Comparison of ENCODE assay signal across 16 cellular contexts in genomic region chr13:112205990-112206389, GRCh38.
"Had no signal": no experiment of that assay in that cellular context is flagged by ENCODE, and none has a peak within 500 bp of the region (broad histone marks: within the 10 kb centered on the region; RNA-seq: fewer than 3 reads in every experiment).

No MANE protein-coding gene starts in this region.

- ATAC-seq: activated CD4-positive, alpha-beta T cell treated with anti-CD3 and anti-CD28 coated beads for 36 hours; activated T-cell treated with anti-CD3 and anti-CD28 coated beads, Interleukin-2, amount 50 U/mL, for 72 hours; left ventricle myocardium superior had no signal

- H3K27ac Mint-ChIP-seq: activated CD4-positive, alpha-beta T cell treated with anti-CD3 and anti-CD28 coated beads for 36 hours; activated naive CD8-positive, alpha-beta T cell; activated T-cell treated with anti-CD3 and anti-CD28 coated beads, Interleukin-2, amount 50 U/mL, for 72 hours; memory B cell had no signal

- H3K27ac ChIP-seq: SK-N-MC, tibial artery, WERI-Rb-1 had no signal

- H3K4me1 ChIP-seq: tibial artery had no signal

- H3K9me3 ChIP-seq: tibial artery had no signal

- H3K36me3 Mint-ChIP-seq: activated naive CD8-positive, alpha-beta T cell; memory B cell had no signal

- H3K4me3 ChIP-seq: SK-N-MC, tibial artery had no signal

- DNase-seq: activated CD4-positive, alpha-beta T cell treated with anti-CD3 and anti-CD28 coated beads for 36 hours; activated gamma-delta T cell; activated T-cell treated with anti-CD3 and anti-CD28 coated beads, Interleukin-2, amount 50 U/mL, for 72 hours; amygdala; central memory CD4-positive, alpha-beta T cell; head of caudate nucleus; left ventricle myocardium superior; stimulated activated CD4-positive, alpha-beta T cell treated with anti-CD3 and anti-CD28 coated beads, Interleukin-12 subunit alpha, Interleukin-12 subunit beta, amount 100 ng/mL, for 4 hours; stimulated activated CD4-positive, alpha-beta T cell treated with anti-CD3 and anti-CD28 coated beads, Interleukin-1b, Interleukin-23, amount 100 ng/mL, for 48 hours; stimulated activated CD8-positive, alpha-beta memory T cell treated with anti-CD3 and anti-CD28 coated beads, Interleukin-4, amount 100 ng/mL, for 48 hours; stimulated activated naive CD4-positive, alpha-beta T cell treated with Interleukin-2 at 50 U/mL for 16 hours; tibial artery; WERI-Rb-1 had no signal

- H3K4me3 Mint-ChIP-seq: activated CD4-positive, alpha-beta T cell treated with anti-CD3 and anti-CD28 coated beads for 36 hours; activated T-cell treated with anti-CD3 and anti-CD28 coated beads, Interleukin-2, amount 50 U/mL, for 72 hours; memory B cell had no signal

- H3K9me3 Mint-ChIP-seq: activated T-cell treated with anti-CD3 and anti-CD28 coated beads, Interleukin-2, amount 50 U/mL, for 72 hours; memory B cell had no signal

- H3K36me3 ChIP-seq: tibial artery, WERI-Rb-1 had no signal
